Comparison of ENCODE assay signal across 32 cellular contexts in the genomic region with DNA sequence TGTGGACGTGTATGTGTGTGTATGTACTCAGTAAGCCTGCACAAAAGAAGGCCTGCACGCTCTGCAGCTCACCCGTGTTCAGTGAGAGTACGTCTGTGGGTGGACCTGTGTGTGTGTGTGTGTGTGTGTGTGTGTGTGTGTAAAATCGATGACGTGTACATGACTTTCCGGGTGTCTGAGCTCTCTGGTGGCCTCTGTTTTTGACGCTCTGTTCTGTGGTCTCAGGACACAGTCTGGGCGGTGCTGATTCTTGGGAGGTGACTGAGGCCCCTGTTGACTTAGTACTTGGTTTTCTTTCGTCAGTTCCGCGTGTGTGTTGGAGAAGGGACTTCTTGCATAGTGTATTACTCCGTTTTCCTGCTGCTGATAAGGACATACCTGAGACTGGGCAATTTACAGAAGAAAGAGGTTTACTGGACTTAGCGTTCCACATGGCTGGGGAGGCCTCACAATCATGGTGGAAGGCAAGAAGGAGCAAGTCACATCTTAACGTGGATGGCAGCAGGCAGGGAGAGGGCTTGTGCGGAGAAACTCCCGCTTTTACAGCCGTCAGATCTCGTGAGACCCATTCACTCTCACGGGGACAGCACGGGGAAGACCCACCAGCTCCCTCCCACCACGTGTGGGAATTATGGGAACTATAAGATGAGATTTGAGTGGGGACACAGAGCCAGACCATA. TPM values are rescaled to one million over a fixed set of nuclear protein-coding genes. Genes with fewer than 3 reads are reported as not detected.
DNase-seq lines count a peak whose midpoint lies in the region; ATAC-seq and TF ChIP-seq lines count a peak whose summit lies in the region.
"Had no signal": no experiment of that assay in that cellular context is flagged by ENCODE, and none has a peak within 500 bp of the region (broad histone marks: within the 10 kb centered on the region; RNA-seq: fewer than 3 reads in every experiment).

No MANE protein-coding gene starts in this region.

- DNase-seq in Right ventricle myocardium superior = peak; percentile 13
- no peak for DNase-seq in right atrium auricular region (ENCODE audit: low spot score)
- peak; percentile 31 for DNase-seq in endodermal cell
- peak; percentile 47 for DNase-seq in osteoblast (ENCODE audit: insufficient read length, low spot score, missing footprints)
- peak; percentile 31 for DNase-seq in upper lobe of right lung
- DNase-seq in effector CD8-positive, alpha-beta T cell (lab: John Stamatoyannopoulos, UW) = no peak
- DNase-seq in pons (ENCODE audit: low spot score) = no peak
- DNase-seq: 8988T; CD4-positive, CD25-positive, alpha-beta regulatory T cell; DMS53; GM23248; H7; Kasumi-1; NCI-H1092 treated with DMSO at 0.1 percent for 48 hours; NCI-H1436; NCI-H187; NCI-H2081 treated with DMSO at 0.1 percent for 48 hours; NCI-H2171; NCI-H226; NCI-H510A; NCI-H69; SHP77 treated with DMSO at 0.1 percent for 48 hours had no signal

- no peaks in the 10 kb centered on the region for H3K79me2 ChIP-seq in osteoblast (ENCODE audit: insufficient read depth, low read length)

- H3K27ac Mint-ChIP-seq in endodermal cell = no peak overlapping the region

- peaks cover 13% of the 10 kb centered on the region for H3K36me3 ChIP-seq in right atrium auricular region
- H3K36me3 ChIP-seq in endodermal cell (ENCODE audit: control insufficient read depth, insufficient read depth, low read length) = peaks cover 3% of the 10 kb centered on the region
- no peaks in the 10 kb centered on the region for H3K36me3 ChIP-seq in osteoblast (ENCODE audit: insufficient read depth, low read length)
- H3K36me3 ChIP-seq in upper lobe of right lung = peaks cover 49% of the 10 kb centered on the region

- WGBS in endodermal cell (ENCODE audit: insufficient coverage in 1 of 2, insufficient read length in 1 of 2), 2 experiments = 94 to 95% methylated on average over 12 to 22 of the region's 22 CpGs

- no peaks in the 10 kb centered on the region for H3K27me3 Mint-ChIP-seq in endodermal cell (ENCODE audit: insufficient read depth)
- H3K27me3 Mint-ChIP-seq: CD4-positive, CD25-positive, alpha-beta regulatory T cell had no signal

- intact Hi-C loops in Right ventricle myocardium superior (cut with DNase I) = no loop called here
- intact Hi-C loops in upper lobe of right lung (cut with DNase I) = no loop called here

- H3K4me1 ChIP-seq in right atrium auricular region = no peaks in the 10 kb centered on the region
- no peaks in the 10 kb centered on the region for H3K4me1 ChIP-seq in endodermal cell (ENCODE audit: control insufficient read depth, insufficient read depth, low read length)
- no peaks in the 10 kb centered on the region for H3K4me1 ChIP-seq in osteoblast (ENCODE audit: insufficient read depth, low read length)
- no peaks in the 10 kb centered on the region for H3K4me1 ChIP-seq in upper lobe of right lung

- H3K9ac ChIP-seq in endodermal cell (ENCODE audit: extremely low read depth, low read length, poor library complexity, severe bottlenecking) = no peak overlapping the region
- H3K9ac ChIP-seq: GM23248 had no signal

- H3K27ac ChIP-seq in right atrium auricular region (no peak overlapping the region), endodermal cell (ENCODE audit: low read depth, low read length) (no peak overlapping the region), osteoblast (ENCODE audit: low read depth, low read length) (no peak overlapping the region), upper lobe of right lung (no peak overlapping the region)
- H3K27ac ChIP-seq: GM23248, RWPE1 had no signal

- H3K4me1 Mint-ChIP-seq in endodermal cell = no peaks in the 10 kb centered on the region
- H3K4me1 Mint-ChIP-seq: CD4-positive, CD25-positive, alpha-beta regulatory T cell had no signal

- H3K36me3 Mint-ChIP-seq in endodermal cell (ENCODE audit: low read depth) = peaks cover 30% of the 10 kb centered on the region

- H3K9me3 ChIP-seq in right atrium auricular region = no peaks in the 10 kb centered on the region
- no peaks in the 10 kb centered on the region for H3K9me3 ChIP-seq in endodermal cell (ENCODE audit: control insufficient read depth, low read length)
- no peaks in the 10 kb centered on the region for H3K9me3 ChIP-seq in osteoblast (ENCODE audit: low read depth, low read length)
- H3K9me3 ChIP-seq in upper lobe of right lung = no peaks in the 10 kb centered on the region

- H3K4me2 ChIP-seq in osteoblast (ENCODE audit: insufficient read depth, low read length) = no peak overlapping the region

- no peak overlapping the region for H2AFZ ChIP-seq in osteoblast (ENCODE audit: low read length)
- H2AFZ ChIP-seq: GM23248 had no signal

- H3K27me3 ChIP-seq in right atrium auricular region (no peaks in the 10 kb centered on the region), endodermal cell (ENCODE audit: control insufficient read depth, insufficient read depth, low read length, poor library complexity, severe bottlenecking) (no peaks in the 10 kb centered on the region), osteoblast (ENCODE audit: insufficient read depth, low read length) (no peaks in the 10 kb centered on the region), upper lobe of right lung (no peaks in the 10 kb centered on the region)

- no peak for TF ChIP-seq CTCF in right atrium auricular region (IDR thresholded peaks at IDR 0.05)
- no peak for TF ChIP-seq CTCF in endodermal cell (conservative IDR thresholded peaks at IDR 0.05)
- no peak for TF ChIP-seq CTCF in osteoblast (IDR thresholded peaks at IDR 0.05; ENCODE audit: extremely low read depth, low read depth, low read length)
- TF ChIP-seq CTCF in upper lobe of right lung (IDR thresholded peaks at IDR 0.05) = no peak

- H3K4me3 ChIP-seq in right atrium auricular region = no peak overlapping the region
- no peak overlapping the region for H3K4me3 ChIP-seq in endodermal cell (ENCODE audit: low read length)
- H3K4me3 ChIP-seq in osteoblast (ENCODE audit: insufficient read depth, low read length) = no peak overlapping the region
- H3K4me3 ChIP-seq in upper lobe of right lung = no peak overlapping the region
- H3K4me3 ChIP-seq: GM23248, K562 had no signal

- ATAC-seq in Right ventricle myocardium superior (ENCODE audit: poor library complexity) (no peak), upper lobe of right lung (no peak), HG03097 (IDR thresholded peaks at IDR 0.05; ENCODE audit: low FRiP score, unreplicated experiment) (no peak)
- ATAC-seq: K562, Panc1 had no signal

- H4K20me1 ChIP-seq in osteoblast (ENCODE audit: insufficient read depth, low read length) = no peaks in the 10 kb centered on the region

- no peak overlapping the region for H3K4me3 Mint-ChIP-seq in endodermal cell
- H3K4me3 Mint-ChIP-seq: CD4-positive, CD25-positive, alpha-beta regulatory T cell had no signal

- no peaks in the 10 kb centered on the region for H3K9me3 Mint-ChIP-seq in endodermal cell

RNA-seq across cellular contexts. Expression of a gene that starts 24.3 kb away (rescaled TPM):
- total RNA-seq in Right ventricle myocardium superior (6.7 TPM), right atrium auricular region (1 to 10 TPM; 4.4 to 7.5 TPM), endodermal cell (10 to 100 TPM; 50.4 to 61.6 TPM), osteoblast (12.7 and 14.8 TPM in 2 replicates), upper lobe of right lung (28.3 TPM)
- polyA plus RNA-seq in endodermal cell (2013, experiment 1 of 2) = 19.2 TPM
- polyA plus RNA-seq in endodermal cell (2013, experiment 2 of 2) = 17.1 TPM

RNA-seq across cellular contexts. Expression of a gene that starts 35.0 kb away (rescaled TPM):
- total RNA-seq in Right ventricle myocardium superior (not detected), right atrium auricular region (not detected), endodermal cell (not detected), osteoblast (not detected in 2 replicates), upper lobe of right lung (not detected)
- polyA plus RNA-seq in endodermal cell (2013, experiment 1 of 2) = 0.18 TPM
- not detected for polyA plus RNA-seq in endodermal cell (2013, experiment 2 of 2)
- total RNA-seq: CD4-positive, CD25-positive, alpha-beta regulatory T cell; Daoy; G401; GM23248; H7; HT1080; K562; M059J; OCI-LY7 had no signal
- polyA plus RNA-seq: BJ; CD4-positive, CD25-positive, alpha-beta regulatory T cell; GM23248; K562 had no signal

Comparison
In these comparisons a context has a peak if more than half of its experiments do, and no peak if none do; other contexts are left out.
1. DNase-seq: peak in Right ventricle myocardium superior (single experiment), endodermal cell (single experiment), osteoblast (single experiment) and upper lobe of right lung (single experiment); none in right atrium auricular region (single experiment), effector CD8-positive, alpha-beta T cell (single experiment) and pons (single experiment).